Comparison of ENCODE assay signal across 1 cellular context in genomic region chr7:137981175-137981574, GRCh38.
TF ChIP-seq lines count a peak whose summit lies in the region.

No MANE protein-coding gene starts in this region.

TF ChIP-seq in SK-N-SH treated with all-trans-retinoic acid at 6 μM for 48 hours, 23 proteins besides CTCF, POLR2A, EP300 and RAD21 (continued from another document):
- TF ChIP-seq TSHZ2 (CRISPR knock-in tag; IDR thresholded peaks at IDR 0.05): no peak
- TF ChIP-seq ZC3H10 (CRISPR knock-in tag; IDR thresholded peaks at IDR 0.05): no peak
- TF ChIP-seq PATZ1 (CRISPR knock-in tag; IDR thresholded peaks at IDR 0.05; ENCODE audit: borderline replicate concordance): no peak
- no peak for TF ChIP-seq PPARA (CRISPR knock-in tag; IDR thresholded peaks at IDR 0.05; ENCODE audit: borderline replicate concordance)
- TF ChIP-seq ZNF8 (CRISPR knock-in tag; IDR thresholded peaks at IDR 0.05): no peak
- no peak for TF ChIP-seq TCF4 (CRISPR knock-in tag; IDR thresholded peaks at IDR 0.05; ENCODE audit: borderline replicate concordance)
